ENCODE assay signal across 1 cellular context in genomic region chrX:65667503-65668355, GRCh38.
TF ChIP-seq lines count a peak whose summit lies in the region.

Gene MSN, plus strand, starts transcription at chrX:65667654. Its CDS starts 188 bp downstream, at chrX:65667842.

TF ChIP-seq in HCT116, 20 proteins besides CTCF, POLR2A, EP300 and RAD21 (continued from another document):
- TF ChIP-seq ZBTB33 (IDR thresholded peaks at IDR 0.05; ENCODE audit: extremely low read depth, insufficient replicate concordance, low read length) (no peak), REST (IDR thresholded peaks at IDR 0.05; ENCODE audit: low read depth) (no peak)
